Comparison of ENCODE assay signal across 2 cellular contexts in the genomic region with DNA sequence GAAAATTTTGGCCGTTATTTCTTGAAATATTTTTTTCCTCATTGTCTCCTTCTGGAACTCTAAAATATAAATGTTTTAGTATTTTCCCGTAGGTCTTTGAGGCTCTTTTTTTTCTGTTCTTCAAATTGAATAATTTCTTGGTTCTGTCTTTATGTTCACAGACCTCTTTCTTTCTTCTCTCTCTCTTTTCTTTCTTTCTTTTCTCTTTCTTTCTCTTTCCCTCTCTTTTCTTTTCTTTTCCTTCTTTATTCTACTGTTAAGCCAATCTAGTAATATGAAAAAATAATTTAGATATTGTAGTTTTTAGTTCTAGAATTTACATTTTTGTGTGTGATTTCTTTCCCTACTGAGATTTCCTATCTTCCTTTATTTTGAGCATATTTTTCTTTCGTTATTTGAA.
TF ChIP-seq lines count a peak whose summit lies in the region.

No MANE protein-coding gene starts in this region.

TF ChIP-seq in IMR-90, 13 proteins besides CTCF, POLR2A, EP300 and RAD21 (continued from another document):
- TF ChIP-seq BHLHE40 (IDR thresholded peaks at IDR 0.05; ENCODE audit: low read depth, low read length) (no peak), NFE2L2 (IDR thresholded peaks at IDR 0.05; ENCODE audit: low read depth, low read length) (no peak), CEBPB (IDR thresholded peaks at IDR 0.05; ENCODE audit: low read depth, low read length) (no peak), FOS (IDR thresholded peaks at IDR 0.05; ENCODE audit: low read depth, low read length) (no peak), MAZ (IDR thresholded peaks at IDR 0.05; ENCODE audit: borderline replicate concordance, low read depth, low read length) (no peak), MAFK (IDR thresholded peaks at IDR 0.05; ENCODE audit: low read depth, low read length) (no peak), CHD1 (IDR thresholded peaks at IDR 0.05; ENCODE audit: low read depth, low read length) (no peak), MXI1 (IDR thresholded peaks at IDR 0.05; ENCODE audit: borderline replicate concordance, low read depth, low read length) (no peak), SMC3 (IDR thresholded peaks at IDR 0.05; ENCODE audit: low read depth, low read length) (no peak), RCOR1 (IDR thresholded peaks at IDR 0.05; ENCODE audit: insufficient replicate concordance, low read length) (no peak)
- TF ChIP-seq, protein P1, sequence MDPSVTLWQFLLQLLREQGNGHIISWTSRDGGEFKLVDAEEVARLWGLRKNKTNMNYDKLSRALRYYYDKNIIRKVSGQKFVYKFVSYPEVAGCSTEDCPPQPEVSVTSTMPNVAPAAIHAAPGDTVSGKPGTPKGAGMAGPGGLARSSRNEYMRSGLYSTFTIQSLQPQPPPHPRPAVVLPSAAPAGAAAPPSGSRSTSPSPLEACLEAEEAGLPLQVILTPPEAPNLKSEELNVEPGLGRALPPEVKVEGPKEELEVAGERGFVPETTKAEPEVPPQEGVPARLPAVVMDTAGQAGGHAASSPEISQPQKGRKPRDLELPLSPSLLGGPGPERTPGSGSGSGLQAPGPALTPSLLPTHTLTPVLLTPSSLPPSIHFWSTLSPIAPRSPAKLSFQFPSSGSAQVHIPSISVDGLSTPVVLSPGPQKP (IDR thresholded peaks at IDR 0.05; ENCODE audit: borderline replicate concordance, low read depth, low read length): no peak
- TF ChIP-seq, protein P2, sequence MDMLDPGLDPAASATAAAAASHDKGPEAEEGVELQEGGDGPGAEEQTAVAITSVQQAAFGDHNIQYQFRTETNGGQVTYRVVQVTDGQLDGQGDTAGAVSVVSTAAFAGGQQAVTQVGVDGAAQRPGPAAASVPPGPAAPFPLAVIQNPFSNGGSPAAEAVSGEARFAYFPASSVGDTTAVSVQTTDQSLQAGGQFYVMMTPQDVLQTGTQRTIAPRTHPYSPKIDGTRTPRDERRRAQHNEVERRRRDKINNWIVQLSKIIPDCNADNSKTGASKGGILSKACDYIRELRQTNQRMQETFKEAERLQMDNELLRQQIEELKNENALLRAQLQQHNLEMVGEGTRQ (IDR thresholded peaks at IDR 0.05; ENCODE audit: low read depth, low read length): no peak

TF ChIP-seq in WTC11, 78 proteins besides CTCF, POLR2A, EP300 and RAD21:
- TF ChIP-seq, protein P3, sequence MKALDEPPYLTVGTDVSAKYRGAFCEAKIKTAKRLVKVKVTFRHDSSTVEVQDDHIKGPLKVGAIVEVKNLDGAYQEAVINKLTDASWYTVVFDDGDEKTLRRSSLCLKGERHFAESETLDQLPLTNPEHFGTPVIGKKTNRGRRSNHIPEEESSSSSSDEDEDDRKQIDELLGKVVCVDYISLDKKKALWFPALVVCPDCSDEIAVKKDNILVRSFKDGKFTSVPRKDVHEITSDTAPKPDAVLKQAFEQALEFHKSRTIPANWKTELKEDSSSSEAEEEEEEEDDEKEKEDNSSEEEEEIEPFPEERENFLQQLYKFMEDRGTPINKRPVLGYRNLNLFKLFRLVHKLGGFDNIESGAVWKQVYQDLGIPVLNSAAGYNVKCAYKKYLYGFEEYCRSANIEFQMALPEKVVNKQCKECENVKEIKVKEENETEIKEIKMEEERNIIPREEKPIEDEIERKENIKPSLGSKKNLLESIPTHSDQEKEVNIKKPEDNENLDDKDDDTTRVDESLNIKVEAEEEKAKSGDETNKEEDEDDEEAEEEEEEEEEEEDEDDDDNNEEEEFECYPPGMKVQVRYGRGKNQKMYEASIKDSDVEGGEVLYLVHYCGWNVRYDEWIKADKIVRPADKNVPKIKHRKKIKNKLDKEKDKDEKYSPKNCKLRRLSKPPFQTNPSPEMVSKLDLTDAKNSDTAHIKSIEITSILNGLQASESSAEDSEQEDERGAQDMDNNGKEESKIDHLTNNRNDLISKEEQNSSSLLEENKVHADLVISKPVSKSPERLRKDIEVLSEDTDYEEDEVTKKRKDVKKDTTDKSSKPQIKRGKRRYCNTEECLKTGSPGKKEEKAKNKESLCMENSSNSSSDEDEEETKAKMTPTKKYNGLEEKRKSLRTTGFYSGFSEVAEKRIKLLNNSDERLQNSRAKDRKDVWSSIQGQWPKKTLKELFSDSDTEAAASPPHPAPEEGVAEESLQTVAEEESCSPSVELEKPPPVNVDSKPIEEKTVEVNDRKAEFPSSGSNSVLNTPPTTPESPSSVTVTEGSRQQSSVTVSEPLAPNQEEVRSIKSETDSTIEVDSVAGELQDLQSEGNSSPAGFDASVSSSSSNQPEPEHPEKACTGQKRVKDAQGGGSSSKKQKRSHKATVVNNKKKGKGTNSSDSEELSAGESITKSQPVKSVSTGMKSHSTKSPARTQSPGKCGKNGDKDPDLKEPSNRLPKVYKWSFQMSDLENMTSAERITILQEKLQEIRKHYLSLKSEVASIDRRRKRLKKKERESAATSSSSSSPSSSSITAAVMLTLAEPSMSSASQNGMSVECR (CRISPR knock-in tag; IDR thresholded peaks at IDR 0.05; ENCODE audit: borderline replicate concordance): no peak
- TF ChIP-seq, protein P4, sequence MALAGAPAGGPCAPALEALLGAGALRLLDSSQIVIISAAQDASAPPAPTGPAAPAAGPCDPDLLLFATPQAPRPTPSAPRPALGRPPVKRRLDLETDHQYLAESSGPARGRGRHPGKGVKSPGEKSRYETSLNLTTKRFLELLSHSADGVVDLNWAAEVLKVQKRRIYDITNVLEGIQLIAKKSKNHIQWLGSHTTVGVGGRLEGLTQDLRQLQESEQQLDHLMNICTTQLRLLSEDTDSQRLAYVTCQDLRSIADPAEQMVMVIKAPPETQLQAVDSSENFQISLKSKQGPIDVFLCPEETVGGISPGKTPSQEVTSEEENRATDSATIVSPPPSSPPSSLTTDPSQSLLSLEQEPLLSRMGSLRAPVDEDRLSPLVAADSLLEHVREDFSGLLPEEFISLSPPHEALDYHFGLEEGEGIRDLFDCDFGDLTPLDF (CRISPR knock-in tag; IDR thresholded peaks at IDR 0.05): no peak
